ENCODE assay signal across 7 cellular contexts in genomic region chr13:79404985-79405384, GRCh38. TPM values are rescaled to one million over a fixed set of nuclear protein-coding genes. Genes with fewer than 3 reads are reported as not detected.
DNase-seq lines count a peak whose midpoint lies in the region; TF ChIP-seq lines count a peak whose summit lies in the region.

No MANE protein-coding gene starts in this region.

- H3K27me3 ChIP-seq in fibroblast of lung (ENCODE audit: control insufficient read depth, insufficient read depth, low read length): no peaks in the 10 kb centered on the region
- no peaks in the 10 kb centered on the region for H3K27me3 ChIP-seq in smooth muscle cell (ENCODE audit: low read depth)

- H3K27ac ChIP-seq in fibroblast of lung (ENCODE audit: insufficient read depth, low read length) (peak overlapping the region; percentile 95), smooth muscle cell (ENCODE audit: low read depth) (peak overlapping the region; percentile 99)

- peak overlapping the region; percentile 58 to 97 (median 83) for H3K4me3 ChIP-seq in fibroblast of lung (replicated peaks in 1 of 4; ENCODE audit: control extremely low read depth in 1 of 4, insufficient read depth in 1 of 4, low read depth in 3 of 4, low read length in 4 of 4)
- peak overlapping the region; percentile 100 for H3K4me3 ChIP-seq in smooth muscle cell

- peak; percentile 42 for DNase-seq in GM13977 (ENCODE audit: low spot score)
- DNase-seq in NCI-H524 treated with DMSO at 0.1 percent for 48 hours (lab: John Stamatoyannopoulos, UW): peak; percentile 7
- peak in 1 of 2 donors; percentile 23 for DNase-seq in fibroblast of lung (ENCODE audit: low read depth in 2 of 2)
- no peak for DNase-seq in smooth muscle cell (lab: John Stamatoyannopoulos, UW; ENCODE audit: unreplicated experiment)
- DNase-seq in SHP77 (lab: John Stamatoyannopoulos, UW): no peak
- no peak for DNase-seq in HuH-7 (ENCODE audit: low spot score)
- no peak for DNase-seq in iPS-NIHi11 (ENCODE audit: low spot score)

- H3K9me3 ChIP-seq in fibroblast of lung (ENCODE audit: control insufficient read depth, insufficient read depth, low read depth, low read length) (no peaks in the 10 kb centered on the region), smooth muscle cell (replicated peaks; ENCODE audit: low read depth) (no peaks in the 10 kb centered on the region)

- no peaks in the 10 kb centered on the region for H3K36me3 ChIP-seq in fibroblast of lung (ENCODE audit: control insufficient read depth, insufficient read depth, low read length)
- H3K36me3 ChIP-seq in smooth muscle cell (ENCODE audit: low read depth): peaks cover 2% of the 10 kb centered on the region

- no peaks in the 10 kb centered on the region for H4K20me1 ChIP-seq in fibroblast of lung (ENCODE audit: control insufficient read depth, extremely low read depth, insufficient read depth, low read length)
- peaks cover 51% of the 10 kb centered on the region for H4K20me1 ChIP-seq in smooth muscle cell (ENCODE audit: low read depth)

- no peak for TF ChIP-seq CTCF in GM13977 (IDR thresholded peaks at IDR 0.05; ENCODE audit: extremely low read depth, insufficient read depth, missing control alignments)
- no peak for TF ChIP-seq CTCF in fibroblast of lung (conservative IDR thresholded peaks at IDR 0.05 in 1 of 2, IDR thresholded peaks at IDR 0.05 in 1 of 2; ENCODE audit: low read depth in 1 of 2, low read length in 2 of 2)
- no peak for TF ChIP-seq CTCF in smooth muscle cell (IDR thresholded peaks at IDR 0.05; ENCODE audit: borderline replicate concordance, insufficient read depth, poor library complexity, severe bottlenecking)

- H3K79me2 ChIP-seq in fibroblast of lung (ENCODE audit: control insufficient read depth, insufficient read depth, low read length) (peaks cover 57% of the 10 kb centered on the region), smooth muscle cell (ENCODE audit: low read depth) (peaks cover 74% of the 10 kb centered on the region)

- no peak overlapping the region for H2AFZ ChIP-seq in fibroblast of lung (ENCODE audit: low read length)
- H2AFZ ChIP-seq in smooth muscle cell (ENCODE audit: low read depth): peak overlapping the region; percentile 100

- WGBS in smooth muscle cell (ENCODE audit: low lambda C conversion rate): 7% methylated on average over 10 of the region's 10 CpGs

- in situ Hi-C loops in GM13977 (cut with MboI; ENCODE audit: low pct_unique_long_range_greater_than_20kb, low sequenced_read_pairs, unreplicated experiment): no loop called here

- no peaks in the 10 kb centered on the region for H3K4me1 ChIP-seq in fibroblast of lung (ENCODE audit: control insufficient read depth, extremely low read depth, insufficient read depth, low read length)
- peaks cover 64% of the 10 kb centered on the region for H3K4me1 ChIP-seq in smooth muscle cell (ENCODE audit: low read depth)

- peak overlapping the region; percentile 96 for H3K4me2 ChIP-seq in fibroblast of lung (ENCODE audit: extremely low read depth, insufficient read depth, low read length)
- peak overlapping the region; percentile 99 for H3K4me2 ChIP-seq in smooth muscle cell

- H3K9ac ChIP-seq in fibroblast of lung (ENCODE audit: insufficient read depth, low read length): peak overlapping the region; percentile 97
- H3K9ac ChIP-seq in smooth muscle cell (ENCODE audit: low read depth): peak overlapping the region; percentile 100

- peaks cover 13% of the 10 kb centered on the region for H3F3A ChIP-seq in smooth muscle cell (ENCODE audit: low read depth)

RNA-seq across cellular contexts. Expression of gene RBM26, which starts 1.1 kb away (rescaled TPM):
- total RNA-seq in fibroblast of lung (15.9 and 20.3 TPM in 2 replicates), smooth muscle cell (45.5 and 49.4 TPM in 2 replicates)
- polyA plus RNA-seq in fibroblast of lung (19.9 and 23.4 TPM in 2 replicates), smooth muscle cell (11.8 and 14.6 TPM in 2 replicates)
- 15.0 and 17.6 TPM in 2 replicates for polyA plus RNA-seq in fibroblast of lung (2012)
- polyA minus RNA-seq in fibroblast of lung (ENCODE audit: low replicate concordance): 2.8 and 5.4 TPM in 2 replicates

Comparison
In these comparisons a context has a peak if more than half of its experiments do, and no peak if none do; other contexts are left out.
1. DNase-seq: peak in GM13977 (single experiment) and NCI-H524 treated with DMSO at 0.1 percent for 48 hours (single experiment); none in smooth muscle cell (single experiment), SHP77 (0 of 2), HuH-7 (single experiment) and iPS-NIHi11 (single experiment).